In the genomic region with DNA sequence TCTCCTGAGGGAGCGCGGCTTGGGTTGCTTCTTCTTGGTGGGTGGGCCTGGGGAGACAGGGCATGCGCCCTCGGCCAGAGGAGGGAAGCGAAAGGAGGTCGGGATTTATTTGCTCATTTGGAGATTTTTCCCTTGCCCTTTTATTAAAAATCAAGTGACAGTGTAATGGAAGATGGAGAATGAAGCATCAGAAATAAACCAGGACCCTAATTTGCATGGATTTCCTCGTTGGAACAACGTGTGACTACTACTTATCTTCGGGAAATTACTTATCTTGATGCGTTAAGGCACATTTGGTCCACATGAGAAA, we compare ENCODE assay signal across 8 cellular contexts. TPM values are rescaled to one million over a fixed set of nuclear protein-coding genes. Genes with fewer than 3 reads are reported as not detected.
DNase-seq lines count a peak whose midpoint lies in the region; ATAC-seq and TF ChIP-seq lines count a peak whose summit lies in the region.

No MANE protein-coding gene starts in this region.

- no peak for TF ChIP-seq CTCF in heart right ventricle (IDR thresholded peaks at IDR 0.05)
- TF ChIP-seq CTCF in GM10248 (IDR thresholded peaks at IDR 0.05; ENCODE audit: control extremely low read depth, extremely low read depth, low read depth, missing control alignments) = no peak

- H3K27ac Mint-ChIP-seq in T-helper 2 cell treated with Interferon-gamma antibody and Interleukin-4, amounts not matched to agents 5 μg/mL and 100 μg/mL, for 36 hours = no peak overlapping the region
- H3K27ac Mint-ChIP-seq in activated CD4-positive, alpha-beta memory T cell treated with anti-CD3 and anti-CD28 coated beads for 36 hours = peak overlapping the region; percentile 86

- H3K36me3 ChIP-seq in heart right ventricle = no peaks in the 10 kb centered on the region
- no peaks in the 10 kb centered on the region for H3K36me3 ChIP-seq in rectal smooth muscle tissue (ENCODE audit: control insufficient read depth, insufficient read depth, low read length)

- H3K4me3 Mint-ChIP-seq in T-helper 2 cell treated with Interferon-gamma antibody and Interleukin-4, amounts not matched to agents 5 μg/mL and 100 μg/mL, for 36 hours = peak overlapping the region; percentile 88
- peak overlapping the region; percentile 88 for H3K4me3 Mint-ChIP-seq in activated CD4-positive, alpha-beta memory T cell treated with anti-CD3 and anti-CD28 coated beads for 36 hours

- peak in 6 of 8 donors; percentile 5 to 45 (median 28) for ATAC-seq in heart right ventricle

- H3K27ac ChIP-seq in heart right ventricle (peak overlapping the region; percentile 94 to 100 (median 99)), rectal smooth muscle tissue (ENCODE audit: low read depth, low read length) (peak overlapping the region; percentile 94)

- CTCF ChIA-PET in activated CD4-positive, alpha-beta memory T cell treated with anti-CD3 and anti-CD28 coated beads for 36 hours (lab: Charles Lee) = interaction anchor here (0.7 kb wide), 1 partner anchor 198 kb away, joined by 4 read pairs; no protein-coding TSS in a partner anchor
- CTCF ChIA-PET in GM10248 (lab: Yijun Ruan, JAX) = no interaction called here

- H3K9ac ChIP-seq in rectal smooth muscle tissue (ENCODE audit: low read length) = peak overlapping the region; percentile 43

- H3K4me1 ChIP-seq in heart right ventricle (peaks cover 0 to 28% (median 19%) of the 10 kb centered on the region in 9 donors), rectal smooth muscle tissue (ENCODE audit: control insufficient read depth, insufficient read depth, low read length) (peaks cover 10% of the 10 kb centered on the region)

- intact Hi-C loops in activated CD4-positive, alpha-beta memory T cell treated with anti-CD3 and anti-CD28 coated beads for 36 hours (cut with micrococcal nuclease) = loop anchor here (1.0 to 5.0 kb wide), 4 partner anchors 113 to 605 kb away; a partner anchor contains a TSS
- intact Hi-C loops in heart right ventricle (cut with DNase I) = loop anchor here in 8 of 10 donors (5.0 to 10.0 kb wide), 10 partner anchors 93 to 550 kb away; a partner anchor contains a TSS

- H3K9me3 ChIP-seq in heart right ventricle = no peaks in the 10 kb centered on the region

- DNase-seq in T-helper 2 cell treated with Interferon-gamma antibody and Interleukin-4, amounts not matched to agents 5 μg/mL and 100 μg/mL, for 36 hours (ENCODE audit: low spot score) = no peak
- DNase-seq in T-helper 2 cell = no peak
- DNase-seq in activated CD4-positive, alpha-beta memory T cell treated with anti-CD3 and anti-CD28 coated beads for 36 hours = no peak
- peak in 1 of 2 donors; percentile 43 for DNase-seq in heart right ventricle
- no peak for DNase-seq in GM10248 (ENCODE audit: extremely low spot score)
- no peak for DNase-seq in OCI-M1 (lab: John Stamatoyannopoulos, UW)
- no peak for DNase-seq in NCI-H2107 (lab: John Stamatoyannopoulos, UW)

- H3K27me3 ChIP-seq in heart right ventricle (no peaks in the 10 kb centered on the region), rectal smooth muscle tissue (ENCODE audit: control insufficient read depth, insufficient read depth, low read length) (no peaks in the 10 kb centered on the region)

- H3K36me3 Mint-ChIP-seq in T-helper 2 cell treated with Interferon-gamma antibody and Interleukin-4, amounts not matched to agents 5 μg/mL and 100 μg/mL, for 36 hours (ENCODE audit: low read depth) = no peaks in the 10 kb centered on the region
- H3K36me3 Mint-ChIP-seq in activated CD4-positive, alpha-beta memory T cell treated with anti-CD3 and anti-CD28 coated beads for 36 hours = no peaks in the 10 kb centered on the region

- H3K4me3 ChIP-seq in heart right ventricle (peak overlapping the region; percentile 73 to 99 (median 98)), rectal smooth muscle tissue (ENCODE audit: low read length) (peak overlapping the region; percentile 96)

- peaks cover 35% of the 10 kb centered on the region for H3K27me3 Mint-ChIP-seq in T-helper 2 cell treated with Interferon-gamma antibody and Interleukin-4, amounts not matched to agents 5 μg/mL and 100 μg/mL, for 36 hours (ENCODE audit: low read depth)
- H3K27me3 Mint-ChIP-seq in activated CD4-positive, alpha-beta memory T cell treated with anti-CD3 and anti-CD28 coated beads for 36 hours = peaks cover 5% of the 10 kb centered on the region

- POLR2A ChIA-PET in activated CD4-positive, alpha-beta memory T cell treated with anti-CD3 and anti-CD28 coated beads for 36 hours (lab: Charles Lee) = interaction anchor here (0.9 kb wide), 1 partner anchor 152 kb away, joined by 4 read pairs; a partner anchor contains a TSS
- POLR2A ChIA-PET in GM10248 (lab: Yijun Ruan, JAX) = no interaction called here

- H3K9me3 Mint-ChIP-seq in T-helper 2 cell treated with Interferon-gamma antibody and Interleukin-4, amounts not matched to agents 5 μg/mL and 100 μg/mL, for 36 hours = no peaks in the 10 kb centered on the region
- H3K9me3 Mint-ChIP-seq in activated CD4-positive, alpha-beta memory T cell treated with anti-CD3 and anti-CD28 coated beads for 36 hours = no peaks in the 10 kb centered on the region

- H3K4me1 Mint-ChIP-seq in T-helper 2 cell treated with Interferon-gamma antibody and Interleukin-4, amounts not matched to agents 5 μg/mL and 100 μg/mL, for 36 hours (ENCODE audit: low read depth) = peaks cover 17% of the 10 kb centered on the region
- H3K4me1 Mint-ChIP-seq in activated CD4-positive, alpha-beta memory T cell treated with anti-CD3 and anti-CD28 coated beads for 36 hours (ENCODE audit: low read depth) = peaks cover 50% of the 10 kb centered on the region

- WGBS in heart right ventricle, 2 donors = 0 to 1% methylated on average over 10 of the region's 10 CpGs

RNA-seq across cellular contexts. Expression of a gene that starts 0.7 kb away (rescaled TPM):
- 10 to 100 TPM; 10.9 to 12.0 TPM for total RNA-seq in activated CD4-positive, alpha-beta memory T cell treated with anti-CD3 and anti-CD28 coated beads for 36 hours
- 10 to 100 TPM; 25.4 to 40.7 (median 32.5) TPM for total RNA-seq in heart right ventricle
- 1 to 10 TPM; 6.1 to 9.3 TPM for polyA plus RNA-seq in heart right ventricle

RNA-seq across cellular contexts. Expression of a gene that starts 44.6 kb away (rescaled TPM):
- total RNA-seq in activated CD4-positive, alpha-beta memory T cell treated with anti-CD3 and anti-CD28 coated beads for 36 hours = not detected
- not detected for total RNA-seq in heart right ventricle
- polyA plus RNA-seq in heart right ventricle = not detected
